In genomic region chr10:88280518-88280917, GRCh38 we compare ENCODE assay signal across 18 cellular contexts.
"Had no signal": no experiment of that assay in that cellular context is flagged by ENCODE, and none has a peak within 500 bp of the region (broad histone marks: within the 10 kb centered on the region; RNA-seq: fewer than 3 reads in every experiment).

No MANE protein-coding gene starts in this region.

- H3K36me3 ChIP-seq: heart right ventricle, neutrophil, spleen, tibial nerve, upper lobe of right lung had no signal

- DNase-seq: effector memory CD4-positive, alpha-beta T cell; heart right ventricle; hypothalamus; kidney glomerular epithelial cell; naive thymus-derived CD4-positive, alpha-beta T cell; nephron progenitor cell; psoas muscle; retina; spleen; stimulated activated CD4-positive, alpha-beta T cell treated with anti-CD3 and anti-CD28 coated beads, Interleukin-15, amount 100 ng/mL, for 24 hours; stimulated activated CD4-positive, alpha-beta T cell treated with anti-CD3 and anti-CD28 coated beads, Interleukin-1b, Interleukin-23, amount 100 ng/mL, for 48 hours; stimulated activated CD4-positive, alpha-beta T cell treated with anti-CD3 and anti-CD28 coated beads, Interleukin-4, amount 100 ng/mL, for 4 hours; stimulated activated naive B cell treated with anti-CD40 and anti-IgM and Interleukin-4, amounts not matched to agents 10 μg/mL and 1 μg/mL and 100 μg/mL, for 72 hours; stimulated activated naive CD8-positive, alpha-beta T cell treated with anti-CD3 and anti-CD28 coated beads, Interleukin-15, amount 100 ng/mL, for 72 hours; testis; upper lobe of right lung had no signal

- H3K4me3 ChIP-seq: heart right ventricle, psoas muscle, spleen, testis, tibial nerve, upper lobe of right lung had no signal

- H3K9me3 ChIP-seq: heart right ventricle, neutrophil, psoas muscle, spleen, testis, tibial nerve, upper lobe of right lung had no signal

- H3K4me1 ChIP-seq: testis, upper lobe of right lung had no signal

- H3K27ac ChIP-seq: heart right ventricle, neutrophil, psoas muscle, spleen, testis, tibial nerve, upper lobe of right lung had no signal

- H3K27me3 ChIP-seq: heart right ventricle, neutrophil, spleen, testis, tibial nerve, upper lobe of right lung had no signal
